36 cellular contexts compared by ENCODE assay signal in the genomic region with DNA sequence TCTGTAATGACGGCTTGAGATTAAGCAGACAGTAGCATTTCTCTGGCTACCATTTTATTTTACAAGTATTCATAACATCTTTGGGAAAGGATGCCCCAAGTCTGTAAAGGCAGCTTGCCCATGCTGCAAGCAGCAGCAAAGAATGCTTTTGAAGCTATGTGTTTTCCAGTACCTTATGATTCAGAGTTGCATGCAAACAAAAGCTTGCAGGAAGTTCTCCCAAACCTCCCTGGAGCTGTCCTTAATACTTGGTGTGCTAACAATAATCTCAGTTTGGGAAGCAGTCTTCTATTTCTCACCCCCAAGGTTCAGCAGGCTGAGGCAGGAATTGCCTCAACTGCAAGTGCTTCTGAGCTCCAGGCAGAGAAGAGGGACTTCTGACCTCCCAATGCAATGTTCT.
"Had no signal": no experiment of that assay in that cellular context is flagged by ENCODE, and none has a peak within 500 bp of the region (broad histone marks: within the 10 kb centered on the region; RNA-seq: fewer than 3 reads in every experiment).

No MANE protein-coding gene starts in this region.

- H3K4me1 Mint-ChIP-seq: activated CD4-positive, alpha-beta memory T cell treated with anti-CD3 and anti-CD28 coated beads, Interleukin-2, amount 10 ng/mL, durations not matched to agents 7 days and 5 days; activated CD8-positive, alpha-beta memory T cell treated with anti-CD3 and anti-CD28 coated beads, Interleukin-2, amount 10 ng/mL, durations not matched to agents 7 days and 5 days; activated naive CD8-positive, alpha-beta T cell treated with anti-CD3 and anti-CD28 coated beads for 36 hours had no signal

- H3K4me3 ChIP-seq: ascending aorta, body of pancreas, breast epithelium, MG63, PC-9 had no signal

- H3K27me3 ChIP-seq: ascending aorta, body of pancreas, breast epithelium, MG63 had no signal

- H3K4me3 Mint-ChIP-seq: activated CD4-positive, alpha-beta memory T cell treated with anti-CD3 and anti-CD28 coated beads, Interleukin-2, amount 10 ng/mL, durations not matched to agents 7 days and 5 days; activated CD8-positive, alpha-beta memory T cell treated with anti-CD3 and anti-CD28 coated beads, Interleukin-2, amount 10 ng/mL, durations not matched to agents 7 days and 5 days; activated naive CD8-positive, alpha-beta T cell treated with anti-CD3 and anti-CD28 coated beads for 36 hours had no signal

- DNase-seq: activated CD4-positive, alpha-beta memory T cell treated with anti-CD3 and anti-CD28 coated beads, Interleukin-2, amount 10 ng/mL, durations not matched to agents 7 days and 5 days; activated CD4-positive, alpha-beta T cell treated with anti-CD3 and anti-CD28 coated beads for 1 hour; activated CD4-positive, alpha-beta T cell treated with anti-CD3 and anti-CD28 coated beads for 48 hours; activated CD4-positive, CD25-positive, alpha-beta regulatory T cell; activated CD8-positive, alpha-beta memory T cell treated with anti-CD3 and anti-CD28 coated beads for 24 hours; activated CD8-positive, alpha-beta memory T cell treated with anti-CD3 and anti-CD28 coated beads, Interleukin-2, amount 10 ng/mL, durations not matched to agents 7 days and 5 days; activated CD8-positive, alpha-beta memory T cell treated with anti-CD3 and anti-CD28 coated beads, Interleukin-2, amount 50 U/mL, for 48 hours; activated effector memory CD4-positive, alpha-beta T cell treated with Interleukin-2 at 50 U/mL for 16 hours; activated naive CD4-positive, alpha-beta T cell; activated naive CD4-positive, alpha-beta T cell treated with anti-CD3 and anti-CD28 coated beads, Interleukin-2, amount 50 U/mL, for 16 hours; activated naive CD8-positive, alpha-beta T cell treated with anti-CD3 and anti-CD28 coated beads for 36 hours; activated T-cell treated with anti-CD3 and anti-CD28 coated beads, Interleukin-2, amount 50 U/mL, for 48 hours; amygdala; body of pancreas; caudate nucleus; cerebellar nuclear complex; Kasumi-1; KG1; MG63; NCI-H1092; NCI-H1436 treated with DMSO at 0.1 percent for 48 hours; NCI-H1694 treated with DMSO at 0.1 percent for 48 hours; NCI-H2029; NCI-H345; NCI-H524 treated with DMSO at 0.1 percent for 48 hours; PC-9; SIG-M5; T-helper 1 cell; T-helper 2 cell; T-helper 9 cell had no signal

- H2AFZ ChIP-seq: PC-9 had no signal

- H3K9me3 Mint-ChIP-seq: activated CD4-positive, alpha-beta memory T cell treated with anti-CD3 and anti-CD28 coated beads, Interleukin-2, amount 10 ng/mL, durations not matched to agents 7 days and 5 days; activated naive CD8-positive, alpha-beta T cell treated with anti-CD3 and anti-CD28 coated beads for 36 hours had no signal

- H3K4me1 ChIP-seq: ascending aorta, body of pancreas, breast epithelium had no signal

- H3K36me3 ChIP-seq: ascending aorta, breast epithelium, MG63 had no signal

- H3K36me3 Mint-ChIP-seq: activated CD8-positive, alpha-beta memory T cell treated with anti-CD3 and anti-CD28 coated beads, Interleukin-2, amount 10 ng/mL, durations not matched to agents 7 days and 5 days; activated naive CD8-positive, alpha-beta T cell treated with anti-CD3 and anti-CD28 coated beads for 36 hours had no signal

- ATAC-seq: activated CD8-positive, alpha-beta memory T cell treated with anti-CD3 and anti-CD28 coated beads, Interleukin-2, amount 10 ng/mL, durations not matched to agents 7 days and 5 days; body of pancreas; Right ventricle myocardium inferior; SK-N-SH treated with all-trans-retinoic acid at 6 μM for 48 hours had no signal

- H3K27ac Mint-ChIP-seq: activated CD4-positive, alpha-beta memory T cell treated with anti-CD3 and anti-CD28 coated beads, Interleukin-2, amount 10 ng/mL, durations not matched to agents 7 days and 5 days; activated CD8-positive, alpha-beta memory T cell treated with anti-CD3 and anti-CD28 coated beads, Interleukin-2, amount 10 ng/mL, durations not matched to agents 7 days and 5 days; activated naive CD8-positive, alpha-beta T cell treated with anti-CD3 and anti-CD28 coated beads for 36 hours had no signal

- H3K9me3 ChIP-seq: ascending aorta, body of pancreas, breast epithelium, MG63 had no signal

- H3K27ac ChIP-seq: ascending aorta, body of pancreas, breast epithelium, PC-9, RWPE1, VCaP had no signal

- H3K4me2 ChIP-seq: PC-9 had no signal
